ENCODE assay signal across 11 cellular contexts in genomic region chrX:21973321-21974010, GRCh38. TPM values are rescaled to one million over a fixed set of nuclear protein-coding genes. Genes with fewer than 3 reads are reported as not detected.
DNase-seq lines count a peak whose midpoint lies in the region; ATAC-seq, FAIRE-seq and TF ChIP-seq lines count a peak whose summit lies in the region.
"Had no signal": no experiment of that assay in that cellular context is flagged by ENCODE, and none has a peak within 500 bp of the region (broad histone marks: within the 10 kb centered on the region; RNA-seq: fewer than 3 reads in every experiment).

No MANE protein-coding gene starts in this region.

- H3K4me2 ChIP-seq in keratinocyte (ENCODE audit: control insufficient read depth, extremely low read depth, insufficient read depth, low read depth, low read length): peak overlapping the region; percentile 2

- peaks cover 14% of the 10 kb centered on the region for H3K4me1 ChIP-seq in keratinocyte (ENCODE audit: control insufficient read depth, extremely low read depth, insufficient read depth, low read length)
- H3K4me1 ChIP-seq: HAP-1 had no signal

- dilution Hi-C loops in keratinocyte (cut with MboI; ENCODE audit: extremely low pct_ligation_motif_present, low sequenced_read_pairs): no loop called here

- H3K4me3 ChIP-seq in keratinocyte (ENCODE audit: control insufficient read depth in 2 of 3, extremely low read depth in 1 of 3, insufficient read depth in 2 of 3, low read depth in 1 of 3, low read length in 3 of 3): no peak overlapping the region
- H3K4me3 ChIP-seq: HAP-1 had no signal

- H3K27me3 Mint-ChIP-seq in activated CD8-positive, alpha-beta memory T cell treated with anti-CD3 and anti-CD28 coated beads, Interleukin-2, amount 10 ng/mL, durations not matched to agents 7 days and 5 days: no peaks in the 10 kb centered on the region
- no peaks in the 10 kb centered on the region for H3K27me3 Mint-ChIP-seq in T-helper 17 cell
- no peaks in the 10 kb centered on the region for H3K27me3 Mint-ChIP-seq in stimulated activated memory B cell treated with anti-CD40 and anti-IgM and Interleukin-4, amounts not matched to agents 10 μg/mL and 1 μg/mL and 100 μg/mL, for 72 hours

- H3K27ac ChIP-seq in keratinocyte (ENCODE audit: control insufficient read depth, insufficient read depth, low read length): peak overlapping the region; percentile 18

- peak overlapping the region; percentile 71 for H3K4me3 Mint-ChIP-seq in activated CD8-positive, alpha-beta memory T cell treated with anti-CD3 and anti-CD28 coated beads, Interleukin-2, amount 10 ng/mL, durations not matched to agents 7 days and 5 days
- peak overlapping the region; percentile 82 for H3K4me3 Mint-ChIP-seq in T-helper 17 cell
- no peak overlapping the region for H3K4me3 Mint-ChIP-seq in stimulated activated memory B cell treated with anti-CD40 and anti-IgM and Interleukin-4, amounts not matched to agents 10 μg/mL and 1 μg/mL and 100 μg/mL, for 72 hours

- DNase-seq in activated CD8-positive, alpha-beta memory T cell treated with anti-CD3 and anti-CD28 coated beads, Interleukin-2, amount 10 ng/mL, durations not matched to agents 7 days and 5 days: no peak
- DNase-seq in activated CD8-positive, alpha-beta memory T cell treated with anti-CD3 and anti-CD28 coated beads for 24 hours: no peak
- DNase-seq in T-helper 17 cell (no peak), keratinocyte (ENCODE audit: low read depth, low spot score) (no peak)
- no peak for DNase-seq in stimulated activated CD4-positive, alpha-beta T cell treated with anti-CD3 and anti-CD28 coated beads, Interleukin-4, amount 100 ng/mL, for 4 hours
- DNase-seq: activated CD8-positive, alpha-beta memory T cell treated with anti-CD3 and anti-CD28 coated beads, Interleukin-2, amount 50 U/mL, for 48 hours; NCI-H524 had no signal

- peaks cover 24% of the 10 kb centered on the region for H3K36me3 Mint-ChIP-seq in activated CD8-positive, alpha-beta memory T cell treated with anti-CD3 and anti-CD28 coated beads, Interleukin-2, amount 10 ng/mL, durations not matched to agents 7 days and 5 days
- no peaks in the 10 kb centered on the region for H3K36me3 Mint-ChIP-seq in T-helper 17 cell (ENCODE audit: low read depth)
- peaks cover 35% of the 10 kb centered on the region for H3K36me3 Mint-ChIP-seq in stimulated activated memory B cell treated with anti-CD40 and anti-IgM and Interleukin-4, amounts not matched to agents 10 μg/mL and 1 μg/mL and 100 μg/mL, for 72 hours

- no peaks in the 10 kb centered on the region for H3K9me1 ChIP-seq in keratinocyte (ENCODE audit: control insufficient read depth, extremely low read depth, insufficient read depth, low read length)

- peaks cover 43% of the 10 kb centered on the region for H3K4me1 Mint-ChIP-seq in activated CD8-positive, alpha-beta memory T cell treated with anti-CD3 and anti-CD28 coated beads, Interleukin-2, amount 10 ng/mL, durations not matched to agents 7 days and 5 days
- peaks cover 11% of the 10 kb centered on the region for H3K4me1 Mint-ChIP-seq in T-helper 17 cell
- H3K4me1 Mint-ChIP-seq in stimulated activated memory B cell treated with anti-CD40 and anti-IgM and Interleukin-4, amounts not matched to agents 10 μg/mL and 1 μg/mL and 100 μg/mL, for 72 hours: peaks cover 24% of the 10 kb centered on the region

- H3K9me3 Mint-ChIP-seq in activated CD8-positive, alpha-beta memory T cell treated with anti-CD3 and anti-CD28 coated beads, Interleukin-2, amount 10 ng/mL, durations not matched to agents 7 days and 5 days (ENCODE audit: low read depth): no peaks in the 10 kb centered on the region
- H3K9me3 Mint-ChIP-seq in stimulated activated memory B cell treated with anti-CD40 and anti-IgM and Interleukin-4, amounts not matched to agents 10 μg/mL and 1 μg/mL and 100 μg/mL, for 72 hours: no peaks in the 10 kb centered on the region

- no peaks in the 10 kb centered on the region for H4K20me1 ChIP-seq in keratinocyte (ENCODE audit: control insufficient read depth, extremely low read depth, insufficient read depth, low read length)

- no peaks in the 10 kb centered on the region for H3K9me3 ChIP-seq in T-helper 17 cell (ENCODE audit: control insufficient read depth, low read length, poor library complexity, severe bottlenecking)
- H3K9me3 ChIP-seq in keratinocyte (ENCODE audit: control insufficient read depth, low read depth, low read length): no peaks in the 10 kb centered on the region
- H3K9me3 ChIP-seq: HAP-1 had no signal

- H3K27ac Mint-ChIP-seq in activated CD8-positive, alpha-beta memory T cell treated with anti-CD3 and anti-CD28 coated beads, Interleukin-2, amount 10 ng/mL, durations not matched to agents 7 days and 5 days: peak overlapping the region; percentile 96
- peak overlapping the region; percentile 93 for H3K27ac Mint-ChIP-seq in T-helper 17 cell
- peak overlapping the region; percentile 85 for H3K27ac Mint-ChIP-seq in stimulated activated memory B cell treated with anti-CD40 and anti-IgM and Interleukin-4, amounts not matched to agents 10 μg/mL and 1 μg/mL and 100 μg/mL, for 72 hours

- no peak for ATAC-seq in activated CD8-positive, alpha-beta memory T cell treated with anti-CD3 and anti-CD28 coated beads, Interleukin-2, amount 10 ng/mL, durations not matched to agents 7 days and 5 days
- ATAC-seq in T-helper 17 cell (no peak), HG03280 (IDR thresholded peaks at IDR 0.05; ENCODE audit: unreplicated experiment) (no peak), HG02884 (IDR thresholded peaks at IDR 0.05; ENCODE audit: unreplicated experiment) (no peak)
- ATAC-seq in stimulated activated memory B cell treated with anti-CD40 and anti-IgM and Interleukin-4, amounts not matched to agents 10 μg/mL and 1 μg/mL and 100 μg/mL, for 72 hours: no peak

- no peaks in the 10 kb centered on the region for H3K27me3 ChIP-seq in keratinocyte (ENCODE audit: control insufficient read depth, extremely low read depth, insufficient read depth, low read length)

- CTCF ChIA-PET in activated CD8-positive, alpha-beta memory T cell treated with anti-CD3 and anti-CD28 coated beads, Interleukin-2, amount 10 ng/mL, durations not matched to agents 7 days and 5 days (lab: Charles Lee): interaction anchor here (0.6 to 3.1 kb wide), 3 partner anchors 11 to 140 kb away, joined by 3 to 17 read pairs (median 4); no protein-coding TSS in a partner anchor

- H3K9ac ChIP-seq in keratinocyte (ENCODE audit: control insufficient read depth, extremely low read depth, insufficient read depth, low read length): no peak overlapping the region

- H3K79me2 ChIP-seq in keratinocyte (ENCODE audit: control insufficient read depth, insufficient read depth, low read length): peaks cover 16% of the 10 kb centered on the region

- no peak for FAIRE-seq in keratinocyte (lab: Jason Lieb, UNC)

- TF ChIP-seq CTCF in keratinocyte (optimal IDR thresholded peaks at IDR 0.05 in 1 of 3, IDR thresholded peaks at IDR 0.05 in 1 of 3, conservative IDR thresholded peaks at IDR 0.05 in 1 of 3; ENCODE audit: extremely low read depth in 1 of 3, insufficient read depth in 2 of 3, low read length in 3 of 3): no peak

- no peak overlapping the region for H2AFZ ChIP-seq in keratinocyte (ENCODE audit: control insufficient read depth, low read length)

- H3K36me3 ChIP-seq in keratinocyte (ENCODE audit: control insufficient read depth in 2 of 2, extremely low read depth in 1 of 2, insufficient read depth in 2 of 2, low read length in 2 of 2): peaks cover 7 to 13% of the 10 kb centered on the region in 2 experiments

RNA-seq across cellular contexts. Expression of gene SMS, which starts 33.0 kb away (rescaled TPM):
- 10 to 100 TPM; 76.2 to 95.6 TPM for total RNA-seq in activated CD8-positive, alpha-beta memory T cell treated with anti-CD3 and anti-CD28 coated beads, Interleukin-2, amount 10 ng/mL, durations not matched to agents 7 days and 5 days
- 10 to 100 TPM; 15.6 to 19.6 TPM for total RNA-seq in T-helper 17 cell
- polyA plus RNA-seq in keratinocyte: 59.1 to 142 TPM (median 127 TPM) in 3 replicates
- 209 TPM for polyA plus RNA-seq in keratinocyte (2011; ENCODE audit: low read depth)
- 100 and 144 TPM in 2 replicates for polyA plus RNA-seq in keratinocyte (2011; cell fraction: cytosol; rRNA removed)
- 33.2 and 48.1 TPM in 2 replicates for polyA plus RNA-seq in keratinocyte (2011; cell fraction: nucleus; rRNA removed)
- polyA plus RNA-seq in keratinocyte (2012; ENCODE audit: low replicate concordance): 76.6 and 160 TPM in 2 replicates
- polyA minus RNA-seq in keratinocyte: 31.1 to 65.7 TPM (median 38.3 TPM) in 3 replicates
- polyA minus RNA-seq in keratinocyte (2011; cell fraction: cytosol; rRNA and poly(A)+ RNA removed): 119 TPM
- 15.2 and 25.1 TPM in 2 replicates for polyA minus RNA-seq in keratinocyte (2011; cell fraction: nucleus; rRNA and poly(A)+ RNA removed)

RNA-seq across cellular contexts. Expression of gene PHEX, which starts 58.7 kb away (rescaled TPM):
- 1 to 10 TPM; 1.1 to 7.7 TPM for total RNA-seq in activated CD8-positive, alpha-beta memory T cell treated with anti-CD3 and anti-CD28 coated beads, Interleukin-2, amount 10 ng/mL, durations not matched to agents 7 days and 5 days
- total RNA-seq in T-helper 17 cell: under 1 TPM; 0.32 to 0.91 TPM
- 0.45 to 0.80 TPM (median 0.79 TPM) in 3 replicates for polyA plus RNA-seq in keratinocyte
- polyA plus RNA-seq in keratinocyte (2011; ENCODE audit: low read depth): 0.39 TPM
- polyA plus RNA-seq in keratinocyte (2011; cell fraction: cytosol; rRNA removed): 0.45 and 0.92 TPM in 2 replicates
- 0.27 and 0.53 TPM in 2 replicates for polyA plus RNA-seq in keratinocyte (2011; cell fraction: nucleus; rRNA removed)
- polyA plus RNA-seq in keratinocyte (2012; ENCODE audit: low replicate concordance): 0.45 and 0.52 TPM in 2 replicates
- polyA minus RNA-seq in keratinocyte: 0.03 to 1.0 TPM (median 0.63 TPM) in 3 replicates
- 0.38 TPM for polyA minus RNA-seq in keratinocyte (2011; cell fraction: cytosol; rRNA and poly(A)+ RNA removed)
- 0.32 and 0.85 TPM in 2 replicates for polyA minus RNA-seq in keratinocyte (2011; cell fraction: nucleus; rRNA and poly(A)+ RNA removed)
